Comparison of ENCODE assay signal across 8 cellular contexts in the genomic region with DNA sequence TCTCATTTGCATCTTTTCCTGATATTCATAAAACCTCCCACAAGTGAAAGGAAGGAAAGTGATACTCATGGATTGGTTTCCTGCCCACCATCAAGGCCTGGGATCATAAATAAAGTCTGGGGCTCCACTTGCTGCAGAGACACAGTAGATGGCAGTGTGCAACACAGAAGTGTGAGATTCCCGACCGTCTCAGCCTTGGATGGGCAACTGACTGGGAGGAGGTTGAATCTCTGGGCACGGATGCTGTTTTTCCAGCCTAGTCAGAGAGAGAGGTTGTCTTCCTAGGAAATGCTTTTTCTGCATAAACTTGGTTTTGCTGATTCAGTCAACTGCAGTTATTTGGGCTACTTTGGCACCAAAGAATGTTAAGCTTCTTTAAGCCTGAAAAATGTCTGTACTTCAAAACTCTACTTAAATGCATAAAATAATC.
DNase-seq lines count a peak whose midpoint lies in the region; ATAC-seq and FAIRE-seq lines count a peak whose summit lies in the region.

No MANE protein-coding gene starts in this region.

- peak; percentile 82 for DNase-seq in NCI-H146 (lab: John Stamatoyannopoulos, UW)
- DNase-seq in head of caudate nucleus, result peak; percentile 39 to 92 (median 76)
- DNase-seq in putamen (ENCODE audit: low spot score), result peak; percentile 69
- DNase-seq in stimulated activated CD4-positive, alpha-beta T cell treated with anti-CD3 and anti-CD28 coated beads, Interleukin-12 subunit alpha, Interleukin-12 subunit beta, amount 100 ng/mL, for 4 hours, result no peak

- no peak for ATAC-seq in GM18519 (IDR thresholded peaks at IDR 0.05; ENCODE audit: low FRiP score, unreplicated experiment)
- no peak for ATAC-seq in HG02938 (IDR thresholded peaks at IDR 0.05; ENCODE audit: unreplicated experiment)

- FAIRE-seq in G401.6 (lab: Jason Lieb, UNC) (peak; percentile 91), TTC549 (lab: Jason Lieb, UNC) (peak; percentile 91)

- intact Hi-C loops in head of caudate nucleus (cut with DNase I), result no loop called here
